ENCODE assay signal across 17 cellular contexts in genomic region chr2:25347846-25348245, GRCh38. TPM values are rescaled to one million over a fixed set of nuclear protein-coding genes. Genes with fewer than 3 reads are reported as not detected.
DNase-seq lines count a peak whose midpoint lies in the region; ATAC-seq and TF ChIP-seq lines count a peak whose summit lies in the region.
"Had no signal": no experiment of that assay in that cellular context is flagged by ENCODE, and none has a peak within 500 bp of the region (broad histone marks: within the 10 kb centered on the region; RNA-seq: fewer than 3 reads in every experiment).

No MANE protein-coding gene starts in this region.

- ATAC-seq in activated CD8-positive, alpha-beta memory T cell treated with anti-CD3 and anti-CD28 coated beads, Interleukin-2, amount 10 ng/mL, durations not matched to agents 7 days and 5 days, result no peak
- no peak for ATAC-seq in activated CD8-positive, alpha-beta T cell treated with anti-CD3 and anti-CD28 coated beads, Interleukin-2, amount 10 ng/mL, durations not matched to agents 7 days and 5 days
- ATAC-seq in stimulated activated naive CD8-positive, alpha-beta T cell treated with anti-CD3 and anti-CD28 coated beads, Interleukin-15, amount 100 ng/mL, for 72 hours, result no peak
- no peak for ATAC-seq in foreskin keratinocyte

- H3K36me3 Mint-ChIP-seq in activated CD8-positive, alpha-beta memory T cell treated with anti-CD3 and anti-CD28 coated beads, Interleukin-2, amount 10 ng/mL, durations not matched to agents 7 days and 5 days, result no peaks in the 10 kb centered on the region
- H3K36me3 Mint-ChIP-seq in activated CD8-positive, alpha-beta T cell treated with anti-CD3 and anti-CD28 coated beads, Interleukin-2, amount 10 ng/mL, durations not matched to agents 7 days and 5 days (ENCODE audit: low read depth), result no peaks in the 10 kb centered on the region
- H3K36me3 Mint-ChIP-seq: brain had no signal

- in situ Hi-C loops in KBM-7 (cut with MboI; ENCODE audit: low pct_unique_long_range_greater_than_20kb, low sequenced_read_pairs), result no loop called here

- CTCF ChIA-PET in activated CD8-positive, alpha-beta memory T cell treated with anti-CD3 and anti-CD28 coated beads, Interleukin-2, amount 10 ng/mL, durations not matched to agents 7 days and 5 days (lab: Charles Lee), result interaction anchor here (0.6 to 3.0 kb wide), 8 partner anchors 14 to 223 kb away, joined by 3 to 23 read pairs (median 3); no protein-coding TSS in a partner anchor
- CTCF ChIA-PET in activated CD8-positive, alpha-beta T cell treated with anti-CD3 and anti-CD28 coated beads, Interleukin-2, amount 10 ng/mL, durations not matched to agents 7 days and 5 days (lab: Charles Lee), result interaction anchor here (0.8 to 8.1 kb wide), 4 partner anchors 14 to 70 kb away, joined by 3 to 110 read pairs (median 6); no protein-coding TSS in a partner anchor

- peaks cover 38% of the 10 kb centered on the region for H3K4me1 Mint-ChIP-seq in activated CD8-positive, alpha-beta memory T cell treated with anti-CD3 and anti-CD28 coated beads, Interleukin-2, amount 10 ng/mL, durations not matched to agents 7 days and 5 days
- peaks cover 31% of the 10 kb centered on the region for H3K4me1 Mint-ChIP-seq in activated CD8-positive, alpha-beta T cell treated with anti-CD3 and anti-CD28 coated beads, Interleukin-2, amount 10 ng/mL, durations not matched to agents 7 days and 5 days (ENCODE audit: low read depth)
- H3K4me1 Mint-ChIP-seq in stimulated activated naive CD8-positive, alpha-beta T cell treated with anti-CD3 and anti-CD28 coated beads, Interleukin-15, amount 100 ng/mL, for 72 hours, result peaks cover 63% of the 10 kb centered on the region

- H3K4me3 Mint-ChIP-seq in activated CD8-positive, alpha-beta memory T cell treated with anti-CD3 and anti-CD28 coated beads, Interleukin-2, amount 10 ng/mL, durations not matched to agents 7 days and 5 days, result no peak overlapping the region
- H3K4me3 Mint-ChIP-seq in activated CD8-positive, alpha-beta T cell treated with anti-CD3 and anti-CD28 coated beads, Interleukin-2, amount 10 ng/mL, durations not matched to agents 7 days and 5 days, result no peak overlapping the region
- H3K4me3 Mint-ChIP-seq in stimulated activated naive CD8-positive, alpha-beta T cell treated with anti-CD3 and anti-CD28 coated beads, Interleukin-15, amount 100 ng/mL, for 72 hours, result peak overlapping the region; percentile 63 to 65

- no peaks in the 10 kb centered on the region for H3K27me3 ChIP-seq in foreskin keratinocyte
- H3K27me3 ChIP-seq: tibial nerve had no signal

- H3K27me3 Mint-ChIP-seq in activated CD8-positive, alpha-beta memory T cell treated with anti-CD3 and anti-CD28 coated beads, Interleukin-2, amount 10 ng/mL, durations not matched to agents 7 days and 5 days, result peaks cover 3% of the 10 kb centered on the region
- peaks cover 4% of the 10 kb centered on the region for H3K27me3 Mint-ChIP-seq in activated CD8-positive, alpha-beta T cell treated with anti-CD3 and anti-CD28 coated beads, Interleukin-2, amount 10 ng/mL, durations not matched to agents 7 days and 5 days (ENCODE audit: low read depth)
- H3K27me3 Mint-ChIP-seq in stimulated activated naive CD8-positive, alpha-beta T cell treated with anti-CD3 and anti-CD28 coated beads, Interleukin-15, amount 100 ng/mL, for 72 hours, result no peaks in the 10 kb centered on the region

- POLR2A ChIA-PET in activated CD8-positive, alpha-beta T cell treated with anti-CD3 and anti-CD28 coated beads, Interleukin-2, amount 10 ng/mL, durations not matched to agents 7 days and 5 days (lab: Charles Lee), result interaction anchor here (2.0 kb wide), 1 partner anchor 15 kb away, joined by 20 read pairs; no protein-coding TSS in a partner anchor

- H3K27ac Mint-ChIP-seq in activated CD8-positive, alpha-beta memory T cell treated with anti-CD3 and anti-CD28 coated beads, Interleukin-2, amount 10 ng/mL, durations not matched to agents 7 days and 5 days, result peak overlapping the region; percentile 13
- peak overlapping the region; percentile 6 for H3K27ac Mint-ChIP-seq in activated CD8-positive, alpha-beta T cell treated with anti-CD3 and anti-CD28 coated beads, Interleukin-2, amount 10 ng/mL, durations not matched to agents 7 days and 5 days
- peak overlapping the region; percentile 8 to 31 for H3K27ac Mint-ChIP-seq in stimulated activated naive CD8-positive, alpha-beta T cell treated with anti-CD3 and anti-CD28 coated beads, Interleukin-15, amount 100 ng/mL, for 72 hours

- H3K9me3 Mint-ChIP-seq in activated CD8-positive, alpha-beta memory T cell treated with anti-CD3 and anti-CD28 coated beads, Interleukin-2, amount 10 ng/mL, durations not matched to agents 7 days and 5 days (ENCODE audit: low read depth), result no peaks in the 10 kb centered on the region
- H3K9me3 Mint-ChIP-seq in activated CD8-positive, alpha-beta T cell treated with anti-CD3 and anti-CD28 coated beads, Interleukin-2, amount 10 ng/mL, durations not matched to agents 7 days and 5 days (ENCODE audit: insufficient read depth), result no peaks in the 10 kb centered on the region
- no peaks in the 10 kb centered on the region for H3K9me3 Mint-ChIP-seq in stimulated activated naive CD8-positive, alpha-beta T cell treated with anti-CD3 and anti-CD28 coated beads, Interleukin-15, amount 100 ng/mL, for 72 hours
- H3K9me3 Mint-ChIP-seq: brain had no signal

- no peak for TF ChIP-seq CTCF in foreskin keratinocyte (conservative IDR thresholded peaks at IDR 0.05)

- H3K4me1 ChIP-seq in foreskin keratinocyte, result peaks cover 11% of the 10 kb centered on the region
- H3K4me1 ChIP-seq: tibial nerve had no signal

- DNase-seq in activated CD8-positive, alpha-beta memory T cell treated with anti-CD3 and anti-CD28 coated beads, Interleukin-2, amount 10 ng/mL, durations not matched to agents 7 days and 5 days, result no peak
- no peak for DNase-seq in activated CD8-positive, alpha-beta memory T cell treated with anti-CD3 and anti-CD28 coated beads, Interleukin-2, amount 50 U/mL, for 4 hours
- DNase-seq in activated CD8-positive, alpha-beta T cell treated with anti-CD3 and anti-CD28 coated beads, Interleukin-2, amount 10 ng/mL, durations not matched to agents 7 days and 5 days, result no peak
- DNase-seq in fibroblast of peridontal ligament (ENCODE audit: extremely low read depth), result peak; percentile 77
- DNase-seq in stimulated activated naive CD8-positive, alpha-beta T cell treated with anti-CD3 and anti-CD28 coated beads, Interleukin-15, amount 100 ng/mL, for 72 hours, result no peak
- DNase-seq in KBM-7, result no peak
- DNase-seq in foreskin keratinocyte, result no peak
- DNase-seq in AML-193 (lab: John Stamatoyannopoulos, UW), result no peak
- DNase-seq: activated effector memory CD4-positive, alpha-beta T cell treated with Interleukin-2 at 50 U/mL for 16 hours; glutamatergic neuron; naive B cell; NCI-H2227 treated with DMSO at 0.1 percent for 48 hours; RPMI8226; small intestine had no signal

- H3K27ac ChIP-seq in foreskin keratinocyte, result no peak overlapping the region
- H3K27ac ChIP-seq: coronary artery, tibial nerve had no signal

RNA-seq across cellular contexts. Expression of gene DNMT3A, which starts 6.1 kb away (rescaled TPM):
- total RNA-seq in activated CD8-positive, alpha-beta memory T cell treated with anti-CD3 and anti-CD28 coated beads, Interleukin-2, amount 10 ng/mL, durations not matched to agents 7 days and 5 days, result 10 to 100 TPM; 59.9 to 70.1 TPM
- 10 to 100 TPM; 76.4 to 79.8 TPM for total RNA-seq in activated CD8-positive, alpha-beta T cell treated with anti-CD3 and anti-CD28 coated beads, Interleukin-2, amount 10 ng/mL, durations not matched to agents 7 days and 5 days
- total RNA-seq in foreskin keratinocyte, result 6.6 and 8.0 TPM in 2 replicates
- polyA plus RNA-seq in foreskin keratinocyte, result 3.0 and 3.2 TPM in 2 replicates

Comparison
In these comparisons a context has a peak if more than half of its experiments do, and no peak if none do; other contexts are left out.
1. H3K4me3 Mint-ChIP-seq: peak in stimulated activated naive CD8-positive, alpha-beta T cell treated with anti-CD3 and anti-CD28 coated beads, Interleukin-15, amount 100 ng/mL, for 72 hours (2 of 2); none in activated CD8-positive, alpha-beta memory T cell treated with anti-CD3 and anti-CD28 coated beads, Interleukin-2, amount 10 ng/mL, durations not matched to agents 7 days and 5 days (single experiment) and activated CD8-positive, alpha-beta T cell treated with anti-CD3 and anti-CD28 coated beads, Interleukin-2, amount 10 ng/mL, durations not matched to agents 7 days and 5 days (single experiment).
2. Peak in every context shown above with its lines, with median percentiles within 50 percentile points of each other: H3K27ac Mint-ChIP-seq.